In genomic region chr10:112519129-112519761, GRCh38 we compare ENCODE assay signal across 15 cellular contexts.
DNase-seq lines count a peak whose midpoint lies in the region; ATAC-seq, FAIRE-seq and TF ChIP-seq lines count a peak whose summit lies in the region.
"Had no signal": no experiment of that assay in that cellular context is flagged by ENCODE, and none has a peak within 500 bp of the region (broad histone marks: within the 10 kb centered on the region; RNA-seq: fewer than 3 reads in every experiment).

No MANE protein-coding gene starts in this region.

- no peak for TF ChIP-seq CTCF in GM12878 (IDR thresholded peaks at IDR 0.05 in 2 of 3, conservative IDR thresholded peaks at IDR 0.05 in 1 of 3; ENCODE audit: control insufficient read depth in 2 of 3, extremely low read depth in 1 of 3, insufficient read depth in 1 of 3, low read depth in 3 of 3, low read length in 3 of 3)

- H3K36me3 ChIP-seq in GM12878 (ENCODE audit: control insufficient read depth in 2 of 2, insufficient read depth in 2 of 2, low read length in 1 of 2), result no peaks in the 10 kb centered on the region
- H3K36me3 ChIP-seq: Peyer's patch had no signal

- CTCF ChIA-PET in GM12878 (lab: Yijun Ruan, JAX), result interaction anchor here (0.7 kb wide), 1 partner anchor 9 kb away, joined by 3 read pairs; no protein-coding TSS in a partner anchor

- DNase-seq in GM12878 (ENCODE audit: low read depth, low spot score), result no peak
- DNase-seq in islet precursor cell, result no peak
- DNase-seq in cerebellar cortex (ENCODE audit: low spot score), result no peak
- DNase-seq in NCI-H1417 treated with DMSO at 0.1 percent for 48 hours (lab: John Stamatoyannopoulos, UW), result no peak
- DNase-seq in NCI-H2227 treated with DMSO at 0.1 percent for 48 hours (lab: John Stamatoyannopoulos, UW), result no peak
- DNase-seq: CD8-positive, alpha-beta T cell; glutamatergic neuron; GM23248; NCI-H187 treated with DMSO at 0.1 percent for 48 hours; stimulated activated CD4-positive, alpha-beta T cell treated with anti-CD3 and anti-CD28 coated beads, Interleukin-2, amount 100 ng/mL, for 24 hours had no signal

- no peak overlapping the region for H2AFZ ChIP-seq in GM12878 (ENCODE audit: control insufficient read depth, low read depth, low read length)
- H2AFZ ChIP-seq: GM23248, parathyroid adenoma had no signal

- H3K4me3 ChIP-seq in GM12878, result no peak overlapping the region
- H3K4me3 ChIP-seq: GM23248, Peyer's patch had no signal

- intact Hi-C loops in GM12878 (cut with micrococcal nuclease; ENCODE audit: unreplicated experiment), result no loop called here

- WGBS in GM12878 (ENCODE audit: insufficient coverage, insufficient replicate concordance, low lambda C conversion rate, missing lambda C conversion rate), result 92% methylated on average over 5 of the region's 5 CpGs

- SMC1A ChIA-PET in GM12878 (lab: Charles Lee; ENCODE audit: uncharacterized antibody, unreplicated experiment), result interaction anchor here (0.7 to 1.1 kb wide), 2 partner anchors 11 to 804 kb away, joined by 3 read pairs; no protein-coding TSS in a partner anchor

- peak; percentile 35 for FAIRE-seq in GM12878 (lab: Jason Lieb, UNC)

- no peaks in the 10 kb centered on the region for H4K20me1 ChIP-seq in GM12878 (ENCODE audit: control insufficient read depth, insufficient read depth)

- TF ChIP-seq POLR2A in GM12878 (IDR thresholded peaks at IDR 0.05; ENCODE audit: low read depth, low read length), result no peak

- TF ChIP-seq EP300 in GM12878 (IDR thresholded peaks at IDR 0.05; ENCODE audit: borderline replicate concordance in 1 of 2, control insufficient read depth in 1 of 2, low read depth in 2 of 2, low read length in 2 of 2), result no peak

- POLR2A ChIA-PET in GM12878 (lab: Charles Lee), result interaction anchor here (0.7 kb wide), 1 partner anchor 17 kb away, joined by 3 read pairs; no protein-coding TSS in a partner anchor

- BruUV-seq in GM12878 (replicated peaks; lab: Mats Ljungman, UMichigan), result no TSS peak

- ATAC-seq in GM18502 (IDR thresholded peaks at IDR 0.05; ENCODE audit: poor library complexity, unreplicated experiment), result peak; percentile 96
- peak; percentile 95 for ATAC-seq in GM19351 (IDR thresholded peaks at IDR 0.05; ENCODE audit: unreplicated experiment)
- peak; percentile 54 for ATAC-seq in HG03108 (IDR thresholded peaks at IDR 0.05; ENCODE audit: unreplicated experiment)
- ATAC-seq in GM12878, result peak; percentile 85
- ATAC-seq: CD8-positive, alpha-beta T cell had no signal

- H3K27ac ChIP-seq in GM12878 (ENCODE audit: control insufficient read depth, insufficient read depth), result no peak overlapping the region
- H3K27ac ChIP-seq: GM23248, parathyroid adenoma, Peyer's patch had no signal

- no peaks in the 10 kb centered on the region for H3K79me2 ChIP-seq in GM12878 (ENCODE audit: control insufficient read depth, insufficient read depth, low read length)
- H3K79me2 ChIP-seq: parathyroid adenoma had no signal

- no peak overlapping the region for H3K4me2 ChIP-seq in GM12878 (ENCODE audit: control insufficient read depth, insufficient read depth)

- RAD21 ChIA-PET in GM12878 (lab: Charles Lee; ENCODE audit: unreplicated experiment), result no interaction called here

- no peaks in the 10 kb centered on the region for H3K27me3 ChIP-seq in GM12878 (replicated peaks in 1 of 2; ENCODE audit: control insufficient read depth in 2 of 2, insufficient read depth in 2 of 2, low read length in 1 of 2)
- H3K27me3 ChIP-seq: Peyer's patch had no signal

- TF ChIP-seq RAD21 in GM12878 (IDR thresholded peaks at IDR 0.05; ENCODE audit: insufficient read depth, low read depth, low read length), result no peak

- no peaks in the 10 kb centered on the region for H3K4me1 ChIP-seq in GM12878 (ENCODE audit: control insufficient read depth, insufficient read depth, low read length)
- H3K4me1 ChIP-seq: parathyroid adenoma, Peyer's patch had no signal

- H3K9me3 ChIP-seq in GM12878 (replicated peaks; ENCODE audit: control insufficient read depth, insufficient read depth, low read length), result no peaks in the 10 kb centered on the region
- H3K9me3 ChIP-seq: Peyer's patch had no signal

- in situ Hi-C loops in GM12878 (cut with MboI), result no loop called here

- H3K9ac ChIP-seq in GM12878 (ENCODE audit: control insufficient read depth, insufficient read depth, low read length), result no peak overlapping the region
- H3K9ac ChIP-seq: GM23248, parathyroid adenoma had no signal

TF ChIP-seq in GM12878, 131 proteins besides CTCF, POLR2A, EP300 and RAD21 (continues in another document):
- no peak for TF ChIP-seq PBX3 (IDR thresholded peaks at IDR 0.05; ENCODE audit: insufficient replicate concordance, low read depth, low read length)
- TF ChIP-seq WRNIP1 (IDR thresholded peaks at IDR 0.05; ENCODE audit: borderline replicate concordance, low read depth, low read length), result no peak
- TF ChIP-seq SMAD5 (IDR thresholded peaks at IDR 0.05; ENCODE audit: low read depth), result no peak
- peak; percentile 57; the same call in 1 of the 2 replicates for TF ChIP-seq NFIC (IDR thresholded peaks at IDR 0.05; ENCODE audit: low read depth, low read length)
- peak; percentile 18; the same call in 1 of the 2 replicates for TF ChIP-seq ATF2 (IDR thresholded peaks at IDR 0.05; ENCODE audit: low read length)
- no peak for TF ChIP-seq NR2F1 (conservative IDR thresholded peaks at IDR 0.05)
- peak; percentile 82; the same call in 1 of the 2 replicates for TF ChIP-seq TCF7 (IDR thresholded peaks at IDR 0.05; ENCODE audit: borderline replicate concordance)
- TF ChIP-seq CBFB (IDR thresholded peaks at IDR 0.05; ENCODE audit: low read depth), result no peak
- no peak for TF ChIP-seq IRF4 (IDR thresholded peaks at IDR 0.05; ENCODE audit: low read depth, low read length)
- TF ChIP-seq ZBTB40 (IDR thresholded peaks at IDR 0.05; ENCODE audit: borderline replicate concordance), result no peak
- TF ChIP-seq JUNB (IDR thresholded peaks at IDR 0.05), result peak; percentile 95
- peak; percentile 47; the same call in 1 of the 2 replicates for TF ChIP-seq ZNF217 (IDR thresholded peaks at IDR 0.05)
- TF ChIP-seq ZBTB33 (IDR thresholded peaks at IDR 0.05), result no peak
